8 cellular contexts compared by ENCODE assay signal in the genomic region with DNA sequence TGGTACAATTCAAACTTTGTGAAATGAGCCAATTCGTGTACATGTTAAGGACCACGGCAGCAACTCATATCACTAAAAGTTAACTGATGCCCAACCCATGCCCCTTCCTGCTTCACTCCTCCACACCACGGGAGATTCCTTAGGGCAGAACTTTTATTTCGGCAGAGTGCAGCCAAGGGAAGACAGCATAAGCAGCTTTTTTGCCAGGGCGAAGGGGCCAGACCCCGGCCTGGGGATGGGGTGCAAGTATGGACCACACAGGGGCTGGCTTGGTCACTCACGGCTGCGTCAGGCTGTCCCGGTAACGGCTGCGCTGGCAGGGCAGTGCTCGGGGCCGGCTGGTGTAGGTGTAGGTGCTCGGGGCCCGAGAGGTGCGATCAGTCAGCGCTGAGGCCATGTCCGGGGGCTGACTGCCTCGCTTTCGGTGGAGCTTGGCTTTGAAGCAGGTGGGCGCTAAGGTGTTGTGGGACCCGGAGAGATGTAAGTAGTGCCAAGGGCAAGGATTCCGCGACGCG. TPM values are rescaled to one million over a fixed set of nuclear protein-coding genes. Genes with fewer than 3 reads are reported as not detected.
A peak's percentile ranks its signal among the peaks of the same experiment; 100 is the strongest.
DNase-seq lines count a peak whose midpoint lies in the region; ATAC-seq and TF ChIP-seq lines count a peak whose summit lies in the region.

No MANE protein-coding gene starts in this region.

- H3K9me3 Mint-ChIP-seq in GM23338 = no peaks in the 10 kb centered on the region

- 0 out of 2 replicates have a peak overlapping the region, but pooled peaks have one; percentile 45 for H3K27ac ChIP-seq in GM23338 (ENCODE audit: low read depth)
- peak overlapping the region; percentile 77; the same call in 1 of the 2 replicates for H3K27ac ChIP-seq in MM.1S (ENCODE audit: low read length)
- peak overlapping the region; percentile 35 for H3K27ac ChIP-seq in mesenchymal stem cell (ENCODE audit: low read length, poor library complexity, severe bottlenecking)
- H3K27ac ChIP-seq in urinary bladder (ENCODE audit: low read depth) = peak overlapping the region; percentile 68

- peak; percentile 65 for ATAC-seq in GM23338

- H3K79me2 ChIP-seq in GM23338 (replicated peaks; ENCODE audit: insufficient read depth) (no peaks in the 10 kb centered on the region; the same call in 1 of the 2 replicates), MM.1S (ENCODE audit: low read length) (no peaks in the 10 kb centered on the region)

- peak overlapping the region in 1 of 2 experiments; percentile 84 for H3K14ac ChIP-seq in mesenchymal stem cell (ENCODE audit: low read length in 2 of 2)

- H3K36me3 ChIP-seq in GM23338 (ENCODE audit: insufficient read depth) = no peaks in the 10 kb centered on the region
- no peaks in the 10 kb centered on the region for H3K36me3 ChIP-seq in MM.1S (replicated peaks; ENCODE audit: insufficient read depth, low read length)
- no peaks in the 10 kb centered on the region for H3K36me3 ChIP-seq in mesenchymal stem cell (ENCODE audit: control insufficient read depth in 1 of 2, insufficient read depth in 2 of 2, low read depth in 1 of 2, low read length in 2 of 2)
- H3K36me3 ChIP-seq in urinary bladder (ENCODE audit: insufficient read depth) = no peaks in the 10 kb centered on the region

- 5% methylated on average over 26 of the region's 26 CpGs for WGBS in mesenchymal stem cell
- WGBS in urinary bladder = under 1% methylated on average over 26 of the region's 26 CpGs

- H3K4me1 Mint-ChIP-seq in GM23338 = peaks cover 14% of the 10 kb centered on the region

- H3K9me3 ChIP-seq in MM.1S (replicated peaks; ENCODE audit: insufficient read depth, low read length) = no peaks in the 10 kb centered on the region
- no peaks in the 10 kb centered on the region for H3K9me3 ChIP-seq in mesenchymal stem cell (ENCODE audit: control insufficient read depth, low read length)

- H3K4ac ChIP-seq in mesenchymal stem cell (ENCODE audit: low read depth in 1 of 2, low read length in 2 of 2) = peak overlapping the region in 1 of 2 experiments; percentile 56

- peak overlapping the region; percentile 20 to 73 for H3K23ac ChIP-seq in mesenchymal stem cell (ENCODE audit: low read length in 2 of 2)

- H3K36me3 Mint-ChIP-seq in GM23338 (ENCODE audit: low read depth) = no peaks in the 10 kb centered on the region; the same call in 2 of the 3 replicates

- H4K8ac ChIP-seq in mesenchymal stem cell (ENCODE audit: low read length) = peak overlapping the region; percentile 99

- H4K91ac ChIP-seq in mesenchymal stem cell (ENCODE audit: low read length) = peak overlapping the region; percentile 91

- peak overlapping the region; percentile 82 for H3K27ac Mint-ChIP-seq in GM23338

- H3K4me1 ChIP-seq in GM23338 (ENCODE audit: insufficient read depth) = peaks cover 14% of the 10 kb centered on the region
- H3K4me1 ChIP-seq in MM.1S (ENCODE audit: low read length) = no peaks in the 10 kb centered on the region
- H3K4me1 ChIP-seq in mesenchymal stem cell (ENCODE audit: control insufficient read depth, insufficient read depth, low read depth, low read length) = peaks cover 8% of the 10 kb centered on the region
- H3K4me1 ChIP-seq in urinary bladder (ENCODE audit: insufficient read depth) = no peaks in the 10 kb centered on the region

- peak overlapping the region; percentile 96 for H3K4me3 Mint-ChIP-seq in GM23338

- DNase-seq in GM12865 (ENCODE audit: low read depth) (no peak), GM23338 (ENCODE audit: low spot score) (no peak), MM.1S (no peak), cardiac fibroblast (ENCODE audit: low read depth in 2 of 2) (peak; percentile 16), mesenchymal stem cell (no peak), SIG-M5 (lab: John Stamatoyannopoulos, UW) (no peak)
- DNase-seq in activated CD4-positive, CD25-positive, alpha-beta regulatory T cell (lab: John Stamatoyannopoulos, UW) = no peak

- peak overlapping the region; percentile 44 for H2BK15ac ChIP-seq in mesenchymal stem cell (ENCODE audit: low read depth, poor library complexity, severe bottlenecking)

- H3F3A ChIP-seq in GM23338 (replicated peaks; ENCODE audit: low read depth) (peaks cover 6% of the 10 kb centered on the region; the same call in 1 of the 2 replicates), MM.1S (ENCODE audit: insufficient read depth, low read length) (no peaks in the 10 kb centered on the region)

- peaks cover 7% of the 10 kb centered on the region for H3K79me1 ChIP-seq in mesenchymal stem cell (replicated peaks; ENCODE audit: low read length, poor library complexity, severe bottlenecking)

- peak overlapping the region; percentile 85 for H3K4me3 ChIP-seq in GM12865 (ENCODE audit: low read depth, low read length)
- H3K4me3 ChIP-seq in GM23338 = peak overlapping the region; percentile 70
- peak overlapping the region; percentile 84 for H3K4me3 ChIP-seq in MM.1S (ENCODE audit: low read length)
- H3K4me3 ChIP-seq in cardiac fibroblast (replicated peaks in 1 of 2; ENCODE audit: low read depth in 2 of 2, low read length in 2 of 2) = peak overlapping the region; percentile 87 to 91
- H3K4me3 ChIP-seq in mesenchymal stem cell (ENCODE audit: insufficient read depth in 1 of 2, low read depth in 1 of 2, low read length in 2 of 2) = peak overlapping the region; percentile 81 to 99
- H3K4me3 ChIP-seq in urinary bladder (ENCODE audit: low read depth, low read length) = peak overlapping the region; percentile 73

- no peaks in the 10 kb centered on the region for H3K27me3 ChIP-seq in GM23338 (ENCODE audit: insufficient read depth)
- no peaks in the 10 kb centered on the region for H3K27me3 ChIP-seq in MM.1S (replicated peaks; ENCODE audit: insufficient read depth, low read length)
- no peaks in the 10 kb centered on the region for H3K27me3 ChIP-seq in mesenchymal stem cell (ENCODE audit: control insufficient read depth in 1 of 2, insufficient read depth in 1 of 2, low read length in 2 of 2)

- H2BK120ac ChIP-seq in mesenchymal stem cell (ENCODE audit: low read depth, low read length) = no peak overlapping the region

- TF ChIP-seq CTCF in GM12865 (IDR thresholded peaks at IDR 0.05; ENCODE audit: insufficient read depth, low read depth, low read length, missing control alignments) (no peak), GM23338 (conservative IDR thresholded peaks at IDR 0.05; ENCODE audit: low read depth in 2 of 2) (no peak), MM.1S (IDR thresholded peaks at IDR 0.05; ENCODE audit: low read length) (no peak), cardiac fibroblast (IDR thresholded peaks at IDR 0.05; ENCODE audit: low read depth, low read length) (no peak)

- no peak overlapping the region for H2BK5ac ChIP-seq in mesenchymal stem cell (ENCODE audit: low read depth, low read length, poor library complexity, severe bottlenecking)

- H2AK5ac ChIP-seq in mesenchymal stem cell (ENCODE audit: low read length, severe bottlenecking) = no peak overlapping the region

- H3K27me3 Mint-ChIP-seq in GM23338 (ENCODE audit: insufficient read depth, low read depth, poor library complexity) = peaks cover 5% of the 10 kb centered on the region

- H4K20me1 ChIP-seq in GM23338 (replicated peaks; ENCODE audit: insufficient read depth) (no peaks in the 10 kb centered on the region), MM.1S (ENCODE audit: insufficient read depth, low read length) (no peaks in the 10 kb centered on the region)

- H2AFZ ChIP-seq in GM23338 (peak overlapping the region; percentile 95), MM.1S (ENCODE audit: low read length) (peak overlapping the region; percentile 96), mesenchymal stem cell (ENCODE audit: low read depth, low read length) (peak overlapping the region; percentile 83)

- H3K9me2 ChIP-seq in GM23338 (ENCODE audit: insufficient read depth) (no peaks in the 10 kb centered on the region), MM.1S (replicated peaks; ENCODE audit: insufficient read depth, low read length) (no peaks in the 10 kb centered on the region)

- H2BK12ac ChIP-seq in mesenchymal stem cell (ENCODE audit: low read length in 2 of 2) = peak overlapping the region; percentile 1 to 88

- peak overlapping the region; percentile 88 to 92 for H3K18ac ChIP-seq in mesenchymal stem cell (ENCODE audit: low read depth in 1 of 2, low read length in 2 of 2)

- peak overlapping the region; percentile 89 for H3K4me2 ChIP-seq in GM23338
- peak overlapping the region; percentile 86 for H3K4me2 ChIP-seq in MM.1S (ENCODE audit: low read depth, low read length)
- peak overlapping the region; percentile 91 for H3K4me2 ChIP-seq in mesenchymal stem cell (ENCODE audit: low read length, poor library complexity, severe bottlenecking)

- H3K9ac ChIP-seq in MM.1S (ENCODE audit: low read length) (peak overlapping the region; percentile 65; the same call in 1 of the 2 replicates), mesenchymal stem cell (ENCODE audit: low read length) (peak overlapping the region; percentile 95)

TF ChIP-seq in GM23338, 12 proteins besides CTCF, POLR2A, EP300 and RAD21 (continues in another document):
- TF ChIP-seq, protein P1, sequence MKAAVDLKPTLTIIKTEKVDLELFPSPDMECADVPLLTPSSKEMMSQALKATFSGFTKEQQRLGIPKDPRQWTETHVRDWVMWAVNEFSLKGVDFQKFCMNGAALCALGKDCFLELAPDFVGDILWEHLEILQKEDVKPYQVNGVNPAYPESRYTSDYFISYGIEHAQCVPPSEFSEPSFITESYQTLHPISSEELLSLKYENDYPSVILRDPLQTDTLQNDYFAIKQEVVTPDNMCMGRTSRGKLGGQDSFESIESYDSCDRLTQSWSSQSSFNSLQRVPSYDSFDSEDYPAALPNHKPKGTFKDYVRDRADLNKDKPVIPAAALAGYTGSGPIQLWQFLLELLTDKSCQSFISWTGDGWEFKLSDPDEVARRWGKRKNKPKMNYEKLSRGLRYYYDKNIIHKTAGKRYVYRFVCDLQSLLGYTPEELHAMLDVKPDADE (IDR thresholded peaks at IDR 0.05) = no peak
- TF ChIP-seq POLR2AphosphoS5 (IDR thresholded peaks at IDR 0.05; ENCODE audit: low read depth) = no peak

RNA-seq across cellular contexts. Expression of a gene that starts 0.8 kb away (rescaled TPM):
- total RNA-seq in GM23338 (2014; rRNA removed; shearing (Covaris generic)) = 1.7 and 2.4 TPM in 2 replicates
- polyA plus RNA-seq in GM23338 (2016; fragmentation: Nextera tagmentation; extraction: Ambion mirVana) = 2.8 and 3.9 TPM in 2 replicates
- polyA plus RNA-seq in mesenchymal stem cell (2013, experiment 1 of 2) = 6.8 TPM
- polyA plus RNA-seq in mesenchymal stem cell (2013, experiment 2 of 2) = 6.8 TPM
- total RNA-seq in urinary bladder = 8.6 TPM
- polyA plus RNA-seq in urinary bladder = 5.8 TPM

RNA-seq across cellular contexts. Expression of a gene that starts 45.6 kb away (rescaled TPM):
- 0.43 TPM in 1 of 2 replicates, not detected in the other for total RNA-seq in GM23338 (2014; rRNA removed; shearing (Covaris generic))
- polyA plus RNA-seq in GM23338 (2016; fragmentation: Nextera tagmentation; extraction: Ambion mirVana) (not detected in 2 replicates), urinary bladder (3.5 TPM)
- 0.03 TPM for polyA plus RNA-seq in mesenchymal stem cell (2013, experiment 1 of 2)
- polyA plus RNA-seq in mesenchymal stem cell (2013, experiment 2 of 2) = not detected
- 2.5 TPM for total RNA-seq in urinary bladder

Comparison
In these comparisons a context has a peak if more than half of its experiments do, and no peak if none do; other contexts are left out.
1. DNase-seq: peak in cardiac fibroblast (2 of 2); none in GM12865 (single experiment), GM23338 (single experiment), MM.1S (single experiment), mesenchymal stem cell (single experiment), SIG-M5 (single experiment) and activated CD4-positive, CD25-positive, alpha-beta regulatory T cell (0 of 4).
2. Peak in every context shown above with its lines, with median percentiles within 50 percentile points of each other: H3K4me3 ChIP-seq, H2AFZ ChIP-seq, H3K27ac ChIP-seq and H3K4me2 ChIP-seq.